14 cellular contexts compared by ENCODE assay signal in the genomic region with DNA sequence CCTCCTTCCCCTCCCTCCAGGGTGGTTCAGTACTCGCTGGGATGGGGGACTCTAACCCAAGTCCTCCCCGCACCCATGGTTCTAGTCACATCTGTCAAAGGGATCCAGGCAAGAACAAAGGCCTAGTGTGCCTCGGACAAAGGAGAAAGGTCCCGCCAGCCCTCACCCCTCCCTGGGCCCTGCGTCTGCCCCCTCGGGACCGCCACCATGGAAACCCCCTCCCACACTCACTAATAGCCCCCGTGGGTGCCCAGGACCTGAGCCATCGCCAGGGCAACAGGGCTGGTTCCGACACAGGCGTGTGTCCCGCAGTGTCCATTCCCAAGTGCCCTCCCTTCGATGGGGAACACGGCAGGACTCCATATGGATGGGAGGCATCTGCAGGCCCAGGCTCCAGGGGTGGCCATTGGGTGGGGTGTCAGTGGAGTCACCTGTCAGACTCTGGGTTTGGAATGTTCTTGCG. TPM values are rescaled to one million over a fixed set of nuclear protein-coding genes. Genes with fewer than 3 reads are reported as not detected.
DNase-seq lines count a peak whose midpoint lies in the region; ATAC-seq and TF ChIP-seq lines count a peak whose summit lies in the region.
"Had no signal": no experiment of that assay in that cellular context is flagged by ENCODE, and none has a peak within 500 bp of the region (broad histone marks: within the 10 kb centered on the region; RNA-seq: fewer than 3 reads in every experiment).

No MANE protein-coding gene starts in this region.

- intact Hi-C loops in head of caudate nucleus (cut with DNase I) = no loop called here

- DNase-seq in T-helper 2 cell treated with Interferon-gamma antibody and Interleukin-4, amounts not matched to agents 5 μg/mL and 100 μg/mL, for 36 hours (ENCODE audit: low spot score) = no peak
- DNase-seq in T-helper 2 cell (no peak), WTC11 (ENCODE audit: low spot score) (no peak), head of caudate nucleus (peak; percentile 70 to 95 (median 88)), islet precursor cell (no peak), NCI-H446 treated with DMSO at 0.1 percent for 48 hours (lab: John Stamatoyannopoulos, UW) (no peak)
- DNase-seq in stimulated activated effector memory CD8-positive, alpha-beta T cell treated with anti-CD3 and anti-CD28 coated beads, Interleukin-12 subunit alpha, Interleukin-12 subunit beta, amount 100 ng/mL, for 72 hours (ENCODE audit: low spot score in 2 of 2) = no peak
- DNase-seq: KG1, mesenchymal stem cell, NCI-H2029, SW 1271 had no signal

- peak overlapping the region; percentile 82 for H3K27ac Mint-ChIP-seq in T-helper 2 cell treated with Interferon-gamma antibody and Interleukin-4, amounts not matched to agents 5 μg/mL and 100 μg/mL, for 36 hours
- no peak overlapping the region for H3K27ac Mint-ChIP-seq in WTC11
- peak overlapping the region; percentile 85 for H3K27ac Mint-ChIP-seq in stimulated activated effector memory CD8-positive, alpha-beta T cell treated with anti-CD3 and anti-CD28 coated beads, Interleukin-12 subunit alpha, Interleukin-12 subunit beta, amount 100 ng/mL, for 72 hours

- CTCF ChIA-PET in WTC11 (lab: Charles Lee) = no interaction called here

- peaks cover 48% of the 10 kb centered on the region for H3K36me3 Mint-ChIP-seq in T-helper 2 cell treated with Interferon-gamma antibody and Interleukin-4, amounts not matched to agents 5 μg/mL and 100 μg/mL, for 36 hours (ENCODE audit: low read depth)
- H3K36me3 Mint-ChIP-seq in WTC11 = no peaks in the 10 kb centered on the region
- H3K36me3 Mint-ChIP-seq in stimulated activated effector memory CD8-positive, alpha-beta T cell treated with anti-CD3 and anti-CD28 coated beads, Interleukin-12 subunit alpha, Interleukin-12 subunit beta, amount 100 ng/mL, for 72 hours = peaks cover 83% of the 10 kb centered on the region
- H3K36me3 Mint-ChIP-seq: brain had no signal

- peak overlapping the region; percentile 94 for H3K4me3 Mint-ChIP-seq in T-helper 2 cell treated with Interferon-gamma antibody and Interleukin-4, amounts not matched to agents 5 μg/mL and 100 μg/mL, for 36 hours
- 0 out of 2 replicates have a peak overlapping the region, but pooled peaks have one; percentile 22 for H3K4me3 Mint-ChIP-seq in WTC11
- peak overlapping the region; percentile 86 for H3K4me3 Mint-ChIP-seq in stimulated activated effector memory CD8-positive, alpha-beta T cell treated with anti-CD3 and anti-CD28 coated beads, Interleukin-12 subunit alpha, Interleukin-12 subunit beta, amount 100 ng/mL, for 72 hours

- peaks cover 4% of the 10 kb centered on the region for H3K27me3 Mint-ChIP-seq in T-helper 2 cell treated with Interferon-gamma antibody and Interleukin-4, amounts not matched to agents 5 μg/mL and 100 μg/mL, for 36 hours (ENCODE audit: low read depth)
- peaks cover 21% of the 10 kb centered on the region for H3K27me3 Mint-ChIP-seq in WTC11 (ENCODE audit: low read depth)

- ATAC-seq in WTC11 (no peak), GM19035 (IDR thresholded peaks at IDR 0.05; ENCODE audit: unreplicated experiment) (no peak)
- no peak for ATAC-seq in stimulated activated effector memory CD8-positive, alpha-beta T cell treated with anti-CD3 and anti-CD28 coated beads, Interleukin-12 subunit alpha, Interleukin-12 subunit beta, amount 100 ng/mL, for 72 hours

- no peak for TF ChIP-seq CTCF in WTC11 (IDR thresholded peaks at IDR 0.05)

- H3K9me3 Mint-ChIP-seq in T-helper 2 cell treated with Interferon-gamma antibody and Interleukin-4, amounts not matched to agents 5 μg/mL and 100 μg/mL, for 36 hours = no peaks in the 10 kb centered on the region
- no peaks in the 10 kb centered on the region for H3K9me3 Mint-ChIP-seq in WTC11
- H3K9me3 Mint-ChIP-seq in stimulated activated effector memory CD8-positive, alpha-beta T cell treated with anti-CD3 and anti-CD28 coated beads, Interleukin-12 subunit alpha, Interleukin-12 subunit beta, amount 100 ng/mL, for 72 hours = no peaks in the 10 kb centered on the region

- H3K4me1 Mint-ChIP-seq in T-helper 2 cell treated with Interferon-gamma antibody and Interleukin-4, amounts not matched to agents 5 μg/mL and 100 μg/mL, for 36 hours (ENCODE audit: low read depth) = peaks cover 53% of the 10 kb centered on the region
- peaks cover 16% of the 10 kb centered on the region for H3K4me1 Mint-ChIP-seq in WTC11
- H3K4me1 Mint-ChIP-seq in stimulated activated effector memory CD8-positive, alpha-beta T cell treated with anti-CD3 and anti-CD28 coated beads, Interleukin-12 subunit alpha, Interleukin-12 subunit beta, amount 100 ng/mL, for 72 hours = peaks cover 85% of the 10 kb centered on the region

- POLR2A ChIA-PET in WTC11 (lab: Charles Lee) = no interaction called here

TF ChIP-seq in WTC11, 78 proteins besides CTCF, POLR2A, EP300 and RAD21:
- no peak for TF ChIP-seq MYBL2 (CRISPR knock-in tag; IDR thresholded peaks at IDR 0.05)
- 0 out of 2 replicates have a peak, but pooled peaks have one; percentile 12 for TF ChIP-seq FOXP1 (CRISPR knock-in tag; IDR thresholded peaks at IDR 0.05; ENCODE audit: borderline replicate concordance)
- TF ChIP-seq SMAD4 (CRISPR knock-in tag; IDR thresholded peaks at IDR 0.05) = no peak
- TF ChIP-seq, protein P1, sequence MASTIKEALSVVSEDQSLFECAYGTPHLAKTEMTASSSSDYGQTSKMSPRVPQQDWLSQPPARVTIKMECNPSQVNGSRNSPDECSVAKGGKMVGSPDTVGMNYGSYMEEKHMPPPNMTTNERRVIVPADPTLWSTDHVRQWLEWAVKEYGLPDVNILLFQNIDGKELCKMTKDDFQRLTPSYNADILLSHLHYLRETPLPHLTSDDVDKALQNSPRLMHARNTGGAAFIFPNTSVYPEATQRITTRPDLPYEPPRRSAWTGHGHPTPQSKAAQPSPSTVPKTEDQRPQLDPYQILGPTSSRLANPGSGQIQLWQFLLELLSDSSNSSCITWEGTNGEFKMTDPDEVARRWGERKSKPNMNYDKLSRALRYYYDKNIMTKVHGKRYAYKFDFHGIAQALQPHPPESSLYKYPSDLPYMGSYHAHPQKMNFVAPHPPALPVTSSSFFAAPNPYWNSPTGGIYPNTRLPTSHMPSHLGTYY (CRISPR knock-in tag; IDR thresholded peaks at IDR 0.05) = no peak
- TF ChIP-seq, protein P2, sequence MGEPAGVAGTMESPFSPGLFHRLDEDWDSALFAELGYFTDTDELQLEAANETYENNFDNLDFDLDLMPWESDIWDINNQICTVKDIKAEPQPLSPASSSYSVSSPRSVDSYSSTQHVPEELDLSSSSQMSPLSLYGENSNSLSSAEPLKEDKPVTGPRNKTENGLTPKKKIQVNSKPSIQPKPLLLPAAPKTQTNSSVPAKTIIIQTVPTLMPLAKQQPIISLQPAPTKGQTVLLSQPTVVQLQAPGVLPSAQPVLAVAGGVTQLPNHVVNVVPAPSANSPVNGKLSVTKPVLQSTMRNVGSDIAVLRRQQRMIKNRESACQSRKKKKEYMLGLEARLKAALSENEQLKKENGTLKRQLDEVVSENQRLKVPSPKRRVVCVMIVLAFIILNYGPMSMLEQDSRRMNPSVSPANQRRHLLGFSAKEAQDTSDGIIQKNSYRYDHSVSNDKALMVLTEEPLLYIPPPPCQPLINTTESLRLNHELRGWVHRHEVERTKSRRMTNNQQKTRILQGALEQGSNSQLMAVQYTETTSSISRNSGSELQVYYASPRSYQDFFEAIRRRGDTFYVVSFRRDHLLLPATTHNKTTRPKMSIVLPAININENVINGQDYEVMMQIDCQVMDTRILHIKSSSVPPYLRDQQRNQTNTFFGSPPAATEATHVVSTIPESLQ (CRISPR knock-in tag; IDR thresholded peaks at IDR 0.05) = no peak
- TF ChIP-seq, protein P3, sequence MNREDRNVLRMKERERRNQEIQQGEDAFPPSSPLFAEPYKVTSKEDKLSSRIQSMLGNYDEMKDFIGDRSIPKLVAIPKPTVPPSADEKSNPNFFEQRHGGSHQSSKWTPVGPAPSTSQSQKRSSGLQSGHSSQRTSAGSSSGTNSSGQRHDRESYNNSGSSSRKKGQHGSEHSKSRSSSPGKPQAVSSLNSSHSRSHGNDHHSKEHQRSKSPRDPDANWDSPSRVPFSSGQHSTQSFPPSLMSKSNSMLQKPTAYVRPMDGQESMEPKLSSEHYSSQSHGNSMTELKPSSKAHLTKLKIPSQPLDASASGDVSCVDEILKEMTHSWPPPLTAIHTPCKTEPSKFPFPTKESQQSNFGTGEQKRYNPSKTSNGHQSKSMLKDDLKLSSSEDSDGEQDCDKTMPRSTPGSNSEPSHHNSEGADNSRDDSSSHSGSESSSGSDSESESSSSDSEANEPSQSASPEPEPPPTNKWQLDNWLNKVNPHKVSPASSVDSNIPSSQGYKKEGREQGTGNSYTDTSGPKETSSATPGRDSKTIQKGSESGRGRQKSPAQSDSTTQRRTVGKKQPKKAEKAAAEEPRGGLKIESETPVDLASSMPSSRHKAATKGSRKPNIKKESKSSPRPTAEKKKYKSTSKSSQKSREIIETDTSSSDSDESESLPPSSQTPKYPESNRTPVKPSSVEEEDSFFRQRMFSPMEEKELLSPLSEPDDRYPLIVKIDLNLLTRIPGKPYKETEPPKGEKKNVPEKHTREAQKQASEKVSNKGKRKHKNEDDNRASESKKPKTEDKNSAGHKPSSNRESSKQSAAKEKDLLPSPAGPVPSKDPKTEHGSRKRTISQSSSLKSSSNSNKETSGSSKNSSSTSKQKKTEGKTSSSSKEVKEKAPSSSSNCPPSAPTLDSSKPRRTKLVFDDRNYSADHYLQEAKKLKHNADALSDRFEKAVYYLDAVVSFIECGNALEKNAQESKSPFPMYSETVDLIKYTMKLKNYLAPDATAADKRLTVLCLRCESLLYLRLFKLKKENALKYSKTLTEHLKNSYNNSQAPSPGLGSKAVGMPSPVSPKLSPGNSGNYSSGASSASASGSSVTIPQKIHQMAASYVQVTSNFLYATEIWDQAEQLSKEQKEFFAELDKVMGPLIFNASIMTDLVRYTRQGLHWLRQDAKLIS (CRISPR knock-in tag; IDR thresholded peaks at IDR 0.05; ENCODE audit: borderline replicate concordance) = no peak

RNA-seq across cellular contexts. Expression of a gene that starts 5.1 kb away (rescaled TPM):
- 1.3 to 2.6 TPM (median 2.4 TPM) in 3 replicates for total RNA-seq in WTC11 (2021)
- total RNA-seq: A172 had no signal

RNA-seq across cellular contexts. Expression of a gene that starts 6.5 kb away (rescaled TPM):
- 0.72 to 1.0 TPM (median 0.96 TPM) in 3 replicates for total RNA-seq in WTC11 (2021)
- total RNA-seq: A172 had no signal

RNA-seq across cellular contexts. Expression of a gene that starts 8.7 kb away (rescaled TPM):
- total RNA-seq in WTC11 (2021) = 220 to 222 TPM (median 221 TPM) in 3 replicates

RNA-seq across cellular contexts. Expression of a gene that starts 17.9 kb away (rescaled TPM):
- total RNA-seq in WTC11 (2021) = 44.3 to 54.7 TPM (median 50.2 TPM) in 3 replicates

RNA-seq across cellular contexts. Expression of a gene that starts 18.6 kb away (rescaled TPM):
- total RNA-seq in WTC11 (2021) = 25.7 to 45.5 TPM (median 26.7 TPM) in 3 replicates

Comparison
In these comparisons a context has a peak if more than half of its experiments do, and no peak if none do; other contexts are left out.
1. DNase-seq: peak in head of caudate nucleus (42 of 42); none in T-helper 2 cell treated with Interferon-gamma antibody and Interleukin-4, amounts not matched to agents 5 μg/mL and 100 μg/mL, for 36 hours (single experiment), T-helper 2 cell (0 of 5), WTC11 (single experiment), stimulated activated effector memory CD8-positive, alpha-beta T cell treated with anti-CD3 and anti-CD28 coated beads, Interleukin-12 subunit alpha, Interleukin-12 subunit beta, amount 100 ng/mL, for 72 hours (0 of 2), islet precursor cell (single experiment) and NCI-H446 treated with DMSO at 0.1 percent for 48 hours (single experiment).
2. H3K4me3 Mint-ChIP-seq: peak in every context shown above with its lines; median percentile 94 in T-helper 2 cell treated with Interferon-gamma antibody and Interleukin-4, amounts not matched to agents 5 μg/mL and 100 μg/mL, for 36 hours; 86 in stimulated activated effector memory CD8-positive, alpha-beta T cell treated with anti-CD3 and anti-CD28 coated beads, Interleukin-12 subunit alpha, Interleukin-12 subunit beta, amount 100 ng/mL, for 72 hours; 22 in WTC11.